ENCODE assay signal across 8 cellular contexts in the genomic region with DNA sequence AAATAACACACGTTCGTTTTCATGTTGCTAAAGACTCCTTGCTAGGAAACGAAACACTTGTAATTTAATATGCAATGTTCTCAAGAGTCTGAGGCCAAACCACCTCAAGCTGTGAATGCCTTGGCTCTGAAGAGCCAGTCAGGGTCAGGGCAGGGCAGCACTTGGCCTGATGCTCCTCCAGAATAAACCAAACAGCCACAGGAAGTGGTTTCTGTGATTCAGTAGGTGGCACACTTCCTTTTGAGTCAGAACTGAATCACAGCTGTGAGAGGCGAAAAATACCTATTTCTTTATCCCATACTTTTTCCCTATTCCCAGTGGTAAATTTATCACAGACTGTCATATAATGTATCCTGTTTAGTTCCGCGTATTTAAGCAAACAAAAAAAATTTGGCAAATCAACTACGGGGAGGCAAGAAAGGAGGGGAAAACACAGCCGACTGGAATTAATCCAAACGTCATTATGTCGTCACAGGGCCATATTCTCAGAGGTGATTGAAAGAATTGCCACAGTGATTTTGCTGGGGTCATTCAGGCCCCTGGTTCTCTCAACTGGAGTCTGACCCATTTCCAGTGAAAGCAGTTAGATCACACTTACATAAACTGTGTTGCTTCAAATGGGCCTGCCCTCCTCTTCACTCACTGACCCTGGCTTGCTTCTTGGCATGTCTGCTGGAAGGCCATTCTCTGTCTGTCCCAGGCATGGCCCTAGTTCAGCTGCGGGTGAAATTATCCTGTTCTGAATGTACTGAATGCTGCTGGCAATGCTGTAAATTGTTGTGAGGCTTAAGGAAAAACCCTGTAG.
DNase-seq lines count a peak whose midpoint lies in the region; ATAC-seq and TF ChIP-seq lines count a peak whose summit lies in the region.

No MANE protein-coding gene starts in this region.

- ATAC-seq in HG02571 (IDR thresholded peaks at IDR 0.05; ENCODE audit: unreplicated experiment) (peak; percentile 93), lower lobe of right lung (peak; percentile 96 to 97)

- H3K4me3 ChIP-seq in colonic mucosa (no peak overlapping the region), lower lobe of right lung (no peak overlapping the region)

- H3K4me1 ChIP-seq in colonic mucosa (no peaks in the 10 kb centered on the region), lower lobe of right lung (peaks cover 44% of the 10 kb centered on the region)

- H3K27me3 ChIP-seq in colonic mucosa (no peaks in the 10 kb centered on the region), lower lobe of right lung (ENCODE audit: low read depth) (no peaks in the 10 kb centered on the region)

- in situ Hi-C loops in GM13977 (cut with MboI; ENCODE audit: low pct_unique_long_range_greater_than_20kb, low sequenced_read_pairs, unreplicated experiment) = no loop called here

- intact Hi-C loops in colonic mucosa (cut with DNase I) = no loop called here
- intact Hi-C loops in lower lobe of right lung (cut with DNase I) = no loop called here

- peak overlapping the region; percentile 55 for H3K27ac ChIP-seq in colonic mucosa
- H3K27ac ChIP-seq in lower lobe of right lung = peak overlapping the region; percentile 89

- no peak overlapping the region for H3K9ac ChIP-seq in colonic mucosa (ENCODE audit: low read depth in 2 of 2, low read length in 2 of 2)

- DNase-seq in GM13977 (ENCODE audit: low spot score) (peak; percentile 48), NCI-H2029 (lab: John Stamatoyannopoulos, UW) (peak; percentile 86), colonic mucosa (peak; percentile 50), lower lobe of right lung (peak; percentile 86), NCI-H128 (lab: John Stamatoyannopoulos, UW; ENCODE audit: unreplicated experiment) (no peak)
- DNase-seq in activated CD4-positive, alpha-beta T cell treated with anti-CD3 and anti-CD28 coated beads for 48 hours = peak; percentile 69
- DNase-seq in stimulated activated CD8-positive, alpha-beta memory T cell treated with anti-CD3 and anti-CD28 coated beads, Interleukin-15, amount 100 ng/mL, for 1 hour (ENCODE audit: low read depth) = peak; percentile 37

- TF ChIP-seq CTCF in GM13977 (IDR thresholded peaks at IDR 0.05; ENCODE audit: extremely low read depth, insufficient read depth, missing control alignments) (no peak), colonic mucosa (IDR thresholded peaks at IDR 0.05) (no peak), lower lobe of right lung (IDR thresholded peaks at IDR 0.05) (peak; percentile 32)

- H3K36me3 ChIP-seq in colonic mucosa = no peaks in the 10 kb centered on the region
- H3K36me3 ChIP-seq in lower lobe of right lung = no peaks in the 10 kb centered on the region

- H3K9me3 ChIP-seq in colonic mucosa (no peaks in the 10 kb centered on the region), lower lobe of right lung (no peaks in the 10 kb centered on the region)
